In the genomic region with DNA sequence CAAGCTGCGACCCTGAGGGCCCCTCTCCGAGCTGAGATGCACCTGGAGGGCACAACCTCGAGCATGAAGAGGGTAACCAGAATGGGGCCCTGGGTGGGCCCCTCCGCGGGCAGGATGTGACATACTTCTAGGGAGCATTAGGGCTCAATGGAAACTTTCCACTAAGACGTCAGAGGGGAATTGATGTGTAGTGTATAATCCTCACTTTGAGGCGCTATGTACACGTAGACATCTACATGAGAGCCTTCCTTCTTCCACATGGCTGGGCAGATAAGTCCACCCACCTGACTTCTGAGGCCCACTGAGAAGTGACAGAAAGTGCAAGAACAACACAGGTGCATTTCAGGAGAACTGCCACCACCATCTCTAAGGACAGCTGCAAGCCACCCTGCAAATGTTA, we compare ENCODE assay signal across 11 cellular contexts.
DNase-seq lines count a peak whose midpoint lies in the region; ATAC-seq, FAIRE-seq and TF ChIP-seq lines count a peak whose summit lies in the region.
"Had no signal": no experiment of that assay in that cellular context is flagged by ENCODE, and none has a peak within 500 bp of the region (broad histone marks: within the 10 kb centered on the region; RNA-seq: fewer than 3 reads in every experiment).

No MANE protein-coding gene starts in this region.

- H3K9me3 Mint-ChIP-seq in stimulated activated naive B cell treated with anti-CD40 and anti-IgM and Interleukin-4, amounts not matched to agents 10 μg/mL and 1 μg/mL and 100 μg/mL, for 72 hours, result peaks cover 0 to 2% of the 10 kb centered on the region in 2 donors
- H3K9me3 Mint-ChIP-seq in CD4-positive, alpha-beta T cell, result no peaks in the 10 kb centered on the region
- H3K9me3 Mint-ChIP-seq in WTC11, result no peaks in the 10 kb centered on the region
- H3K9me3 Mint-ChIP-seq: activated CD4-positive, alpha-beta memory T cell treated with anti-CD3 and anti-CD28 coated beads, Interleukin-2, amount 10 ng/mL, durations not matched to agents 7 days and 5 days had no signal

- no peaks in the 10 kb centered on the region for H3K27me3 ChIP-seq in CD4-positive, alpha-beta T cell (ENCODE audit: control insufficient read depth, insufficient read depth, low read length)
- H3K27me3 ChIP-seq: breast epithelium, gastroesophageal sphincter had no signal

- intact Hi-C loops in CD4-positive, alpha-beta T cell (cut with DNase I, micrococcal nuclease), result no loop called here

- TF ChIP-seq CTCF in CD4-positive, alpha-beta T cell (IDR thresholded peaks at IDR 0.05), result no peak
- TF ChIP-seq CTCF in WTC11 (IDR thresholded peaks at IDR 0.05), result no peak

- H3K4me1 Mint-ChIP-seq in stimulated activated naive B cell treated with anti-CD40 and anti-IgM and Interleukin-4, amounts not matched to agents 10 μg/mL and 1 μg/mL and 100 μg/mL, for 72 hours, result peaks cover 39 to 79% of the 10 kb centered on the region in 2 donors
- H3K4me1 Mint-ChIP-seq in CD4-positive, alpha-beta T cell (ENCODE audit: low read depth), result peaks cover 52% of the 10 kb centered on the region
- H3K4me1 Mint-ChIP-seq in WTC11, result peaks cover 38% of the 10 kb centered on the region

- no peaks in the 10 kb centered on the region for H3K9me3 ChIP-seq in CD4-positive, alpha-beta T cell (ENCODE audit: control insufficient read depth, low read length)
- H3K9me3 ChIP-seq: breast epithelium, gastroesophageal sphincter had no signal

- CTCF ChIA-PET in CD4-positive, alpha-beta T cell (lab: Charles Lee), result no interaction called here
- CTCF ChIA-PET in WTC11 (lab: Charles Lee), result interaction anchor here (0.9 to 2.0 kb wide), 3 partner anchors 61 to 157 kb away, joined by 3 to 5 read pairs (median 5); partner anchors contain the start of gene DAP

- DNase-seq in GM19239 (ENCODE audit: insufficient read length, low spot score) (no peak), NCI-H524 (lab: John Stamatoyannopoulos, UW) (no peak), WTC11 (ENCODE audit: low spot score) (no peak)
- peak; percentile 58 for DNase-seq in stimulated activated naive B cell treated with anti-CD40 and anti-IgM and Interleukin-4, amounts not matched to agents 10 μg/mL and 1 μg/mL and 100 μg/mL, for 72 hours
- DNase-seq in stimulated activated CD4-positive, alpha-beta T cell treated with anti-CD3 and anti-CD28 coated beads, Interleukin-1b, Interleukin-23, amount 100 ng/mL, for 48 hours, result no peak
- no peak for DNase-seq in CD4-positive, alpha-beta T cell
- DNase-seq: activated CD4-positive, alpha-beta memory T cell treated with anti-CD3 and anti-CD28 coated beads, Interleukin-2, amount 10 ng/mL, durations not matched to agents 7 days and 5 days had no signal

- POLR2A ChIA-PET in CD4-positive, alpha-beta T cell (lab: Charles Lee), result no interaction called here
- POLR2A ChIA-PET in WTC11 (lab: Charles Lee), result no interaction called here

- ATAC-seq in HG02678 (IDR thresholded peaks at IDR 0.05; ENCODE audit: unreplicated experiment) (peak; percentile 64), HG03571 (IDR thresholded peaks at IDR 0.05; ENCODE audit: unreplicated experiment) (peak; percentile 45), WTC11 (no peak)
- peak; percentile 92 to 93 for ATAC-seq in stimulated activated naive B cell treated with anti-CD40 and anti-IgM and Interleukin-4, amounts not matched to agents 10 μg/mL and 1 μg/mL and 100 μg/mL, for 72 hours (replicated peaks)
- ATAC-seq in CD4-positive, alpha-beta T cell (ENCODE audit: poor library complexity), result no peak
- ATAC-seq: gastroesophageal sphincter had no signal

- H3K27ac ChIP-seq in CD4-positive, alpha-beta T cell (ENCODE audit: low read depth, low read length), result no peak overlapping the region
- H3K27ac ChIP-seq: breast epithelium, gastroesophageal sphincter had no signal

- peak; percentile 79 for FAIRE-seq in GM19239 (lab: Jason Lieb, UNC)

- peak overlapping the region; percentile 97 for H3K27ac Mint-ChIP-seq in stimulated activated naive B cell treated with anti-CD40 and anti-IgM and Interleukin-4, amounts not matched to agents 10 μg/mL and 1 μg/mL and 100 μg/mL, for 72 hours
- H3K27ac Mint-ChIP-seq in CD4-positive, alpha-beta T cell, result no peak overlapping the region
- no peak overlapping the region for H3K27ac Mint-ChIP-seq in WTC11
- H3K27ac Mint-ChIP-seq: activated CD4-positive, alpha-beta memory T cell treated with anti-CD3 and anti-CD28 coated beads, Interleukin-2, amount 10 ng/mL, durations not matched to agents 7 days and 5 days had no signal

- H3K4me3 Mint-ChIP-seq in stimulated activated naive B cell treated with anti-CD40 and anti-IgM and Interleukin-4, amounts not matched to agents 10 μg/mL and 1 μg/mL and 100 μg/mL, for 72 hours, result peak overlapping the region; percentile 63 to 77
- no peak overlapping the region for H3K4me3 Mint-ChIP-seq in CD4-positive, alpha-beta T cell
- H3K4me3 Mint-ChIP-seq in WTC11, result no peak overlapping the region; the same call in 1 of the 2 replicates
- H3K4me3 Mint-ChIP-seq: activated CD4-positive, alpha-beta memory T cell treated with anti-CD3 and anti-CD28 coated beads, Interleukin-2, amount 10 ng/mL, durations not matched to agents 7 days and 5 days had no signal

- no peaks in the 10 kb centered on the region for H3K27me3 Mint-ChIP-seq in stimulated activated naive B cell treated with anti-CD40 and anti-IgM and Interleukin-4, amounts not matched to agents 10 μg/mL and 1 μg/mL and 100 μg/mL, for 72 hours
- no peaks in the 10 kb centered on the region for H3K27me3 Mint-ChIP-seq in CD4-positive, alpha-beta T cell
- H3K27me3 Mint-ChIP-seq in WTC11 (ENCODE audit: low read depth), result no peaks in the 10 kb centered on the region
- H3K27me3 Mint-ChIP-seq: activated CD4-positive, alpha-beta memory T cell treated with anti-CD3 and anti-CD28 coated beads, Interleukin-2, amount 10 ng/mL, durations not matched to agents 7 days and 5 days had no signal

- peaks cover 26 to 32% of the 10 kb centered on the region in 2 donors for H3K36me3 Mint-ChIP-seq in stimulated activated naive B cell treated with anti-CD40 and anti-IgM and Interleukin-4, amounts not matched to agents 10 μg/mL and 1 μg/mL and 100 μg/mL, for 72 hours
- peaks cover 4% of the 10 kb centered on the region for H3K36me3 Mint-ChIP-seq in CD4-positive, alpha-beta T cell (ENCODE audit: low read depth)
- no peaks in the 10 kb centered on the region for H3K36me3 Mint-ChIP-seq in WTC11

TF ChIP-seq in WTC11, 78 proteins besides CTCF, POLR2A, EP300 and RAD21:
- no peak for TF ChIP-seq CBFB (CRISPR knock-in tag; IDR thresholded peaks at IDR 0.05; ENCODE audit: low read depth)
- TF ChIP-seq, protein P1, sequence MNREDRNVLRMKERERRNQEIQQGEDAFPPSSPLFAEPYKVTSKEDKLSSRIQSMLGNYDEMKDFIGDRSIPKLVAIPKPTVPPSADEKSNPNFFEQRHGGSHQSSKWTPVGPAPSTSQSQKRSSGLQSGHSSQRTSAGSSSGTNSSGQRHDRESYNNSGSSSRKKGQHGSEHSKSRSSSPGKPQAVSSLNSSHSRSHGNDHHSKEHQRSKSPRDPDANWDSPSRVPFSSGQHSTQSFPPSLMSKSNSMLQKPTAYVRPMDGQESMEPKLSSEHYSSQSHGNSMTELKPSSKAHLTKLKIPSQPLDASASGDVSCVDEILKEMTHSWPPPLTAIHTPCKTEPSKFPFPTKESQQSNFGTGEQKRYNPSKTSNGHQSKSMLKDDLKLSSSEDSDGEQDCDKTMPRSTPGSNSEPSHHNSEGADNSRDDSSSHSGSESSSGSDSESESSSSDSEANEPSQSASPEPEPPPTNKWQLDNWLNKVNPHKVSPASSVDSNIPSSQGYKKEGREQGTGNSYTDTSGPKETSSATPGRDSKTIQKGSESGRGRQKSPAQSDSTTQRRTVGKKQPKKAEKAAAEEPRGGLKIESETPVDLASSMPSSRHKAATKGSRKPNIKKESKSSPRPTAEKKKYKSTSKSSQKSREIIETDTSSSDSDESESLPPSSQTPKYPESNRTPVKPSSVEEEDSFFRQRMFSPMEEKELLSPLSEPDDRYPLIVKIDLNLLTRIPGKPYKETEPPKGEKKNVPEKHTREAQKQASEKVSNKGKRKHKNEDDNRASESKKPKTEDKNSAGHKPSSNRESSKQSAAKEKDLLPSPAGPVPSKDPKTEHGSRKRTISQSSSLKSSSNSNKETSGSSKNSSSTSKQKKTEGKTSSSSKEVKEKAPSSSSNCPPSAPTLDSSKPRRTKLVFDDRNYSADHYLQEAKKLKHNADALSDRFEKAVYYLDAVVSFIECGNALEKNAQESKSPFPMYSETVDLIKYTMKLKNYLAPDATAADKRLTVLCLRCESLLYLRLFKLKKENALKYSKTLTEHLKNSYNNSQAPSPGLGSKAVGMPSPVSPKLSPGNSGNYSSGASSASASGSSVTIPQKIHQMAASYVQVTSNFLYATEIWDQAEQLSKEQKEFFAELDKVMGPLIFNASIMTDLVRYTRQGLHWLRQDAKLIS (CRISPR knock-in tag; IDR thresholded peaks at IDR 0.05; ENCODE audit: borderline replicate concordance), result no peak
- no peak for TF ChIP-seq KAT7 (CRISPR knock-in tag; IDR thresholded peaks at IDR 0.05; ENCODE audit: borderline replicate concordance)
- TF ChIP-seq TEAD4 (CRISPR knock-in tag; IDR thresholded peaks at IDR 0.05), result no peak

Comparison
In these comparisons a context has a peak if more than half of its experiments do, and no peak if none do; other contexts are left out.
1. ATAC-seq: peak in HG02678 (single experiment), HG03571 (single experiment) and stimulated activated naive B cell treated with anti-CD40 and anti-IgM and Interleukin-4, amounts not matched to agents 10 μg/mL and 1 μg/mL and 100 μg/mL, for 72 hours (2 of 2); none in CD4-positive, alpha-beta T cell (single experiment) and WTC11 (single experiment).
2. H3K4me3 Mint-ChIP-seq: peak in stimulated activated naive B cell treated with anti-CD40 and anti-IgM and Interleukin-4, amounts not matched to agents 10 μg/mL and 1 μg/mL and 100 μg/mL, for 72 hours (2 of 2); none in CD4-positive, alpha-beta T cell (single experiment) and WTC11 (single experiment).